ENCODE assay signal across 8 cellular contexts in genomic region chr12:122203968-122204828, GRCh38. TPM values are rescaled to one million over a fixed set of nuclear protein-coding genes. Genes with fewer than 3 reads are reported as not detected.
A peak's percentile ranks its signal among the peaks of the same experiment; 100 is the strongest.
DNase-seq lines count a peak whose midpoint lies in the region; ATAC-seq and TF ChIP-seq lines count a peak whose summit lies in the region.

No MANE protein-coding gene starts in this region.

- TF ChIP-seq CTCF in KMS-11 (conservative IDR thresholded peaks at IDR 0.05; ENCODE audit: low read depth, low read length) = no peak
- TF ChIP-seq CTCF in brain microvascular endothelial cell (IDR thresholded peaks at IDR 0.05; ENCODE audit: low read depth, low read length, missing control alignments) = no peak
- TF ChIP-seq CTCF in upper lobe of right lung (IDR thresholded peaks at IDR 0.05) = no peak
- TF ChIP-seq CTCF in GM10266 (IDR thresholded peaks at IDR 0.05; ENCODE audit: control insufficient read depth, insufficient read depth, low read depth, missing control alignments) = no peak

- H4K20me1 ChIP-seq in BLaER1 (peaks cover 64% of the 10 kb centered on the region), KMS-11 (ENCODE audit: insufficient read depth) (no peaks in the 10 kb centered on the region)

- peaks cover 62% of the 10 kb centered on the region for H3K27me3 ChIP-seq in BLaER1
- H3K27me3 ChIP-seq in KMS-11 (ENCODE audit: insufficient read depth, low read depth) = no peaks in the 10 kb centered on the region
- H3K27me3 ChIP-seq in brain microvascular endothelial cell (replicated peaks) = peaks cover 16% of the 10 kb centered on the region
- H3K27me3 ChIP-seq in upper lobe of right lung = peaks cover 56% of the 10 kb centered on the region

- H3K9ac ChIP-seq in BLaER1 (peak overlapping the region; percentile 53), KMS-11 (no peak overlapping the region)

- H3K36me3 ChIP-seq in BLaER1 (peaks cover 35% of the 10 kb centered on the region), KMS-11 (ENCODE audit: insufficient read depth) (no peaks in the 10 kb centered on the region), brain microvascular endothelial cell (replicated peaks) (peaks cover 14% of the 10 kb centered on the region), upper lobe of right lung (peaks cover 21% of the 10 kb centered on the region)

- ATAC-seq in memory B cell (ENCODE audit: low read depth) (peak; percentile 41), upper lobe of right lung (peak; percentile 33), GM21786 (IDR thresholded peaks at IDR 0.05; ENCODE audit: unreplicated experiment) (no peak)

- no peak overlapping the region for H3K27ac ChIP-seq in BLaER1
- no peak overlapping the region for H3K27ac ChIP-seq in KMS-11
- H3K27ac ChIP-seq in brain microvascular endothelial cell = no peak overlapping the region
- H3K27ac ChIP-seq in upper lobe of right lung = no peak overlapping the region

- peak overlapping the region; percentile 34; the same call in 1 of the 2 replicates for H2AFZ ChIP-seq in KMS-11 (ENCODE audit: low read depth)

- H3K36me3 Mint-ChIP-seq in memory B cell = peaks cover 13% of the 10 kb centered on the region

- no peaks in the 10 kb centered on the region for H3K79me2 ChIP-seq in KMS-11 (ENCODE audit: insufficient read depth, low read depth)

- H3K4me1 ChIP-seq in BLaER1 = peaks cover 47% of the 10 kb centered on the region
- peaks cover 6% of the 10 kb centered on the region for H3K4me1 ChIP-seq in KMS-11 (ENCODE audit: low read depth, poor library complexity, severe bottlenecking)
- peaks cover 13% of the 10 kb centered on the region for H3K4me1 ChIP-seq in upper lobe of right lung

- H3K4me3 Mint-ChIP-seq in memory B cell = peak overlapping the region; percentile 57

- in situ Hi-C loops in brain microvascular endothelial cell (cut with HindIII; ENCODE audit: low pct_ligation_motif_present, low sequenced_read_pairs) = no loop called here

- DNase-seq in brain microvascular endothelial cell (no peak), memory B cell (ENCODE audit: low spot score in 2 of 2) (peak in 1 of 2 donors; percentile 55), upper lobe of right lung (peak; percentile 62), NCI-H345 (lab: John Stamatoyannopoulos, UW) (no peak), GM10266 (ENCODE audit: extremely low spot score) (no peak)

- no peak overlapping the region for H3K27ac Mint-ChIP-seq in memory B cell

- peaks cover 14% of the 10 kb centered on the region for H3K27me3 Mint-ChIP-seq in memory B cell

- H3K4me1 Mint-ChIP-seq in memory B cell = peaks cover 7% of the 10 kb centered on the region

- peak overlapping the region; percentile 69 for H3K4me3 ChIP-seq in BLaER1
- no peak overlapping the region for H3K4me3 ChIP-seq in KMS-11 (IDR thresholded peaks at IDR 0.05; ENCODE audit: insufficient read depth, low read depth, low read length)
- peak overlapping the region; percentile 53 for H3K4me3 ChIP-seq in brain microvascular endothelial cell (ENCODE audit: low read depth, low read length)
- H3K4me3 ChIP-seq in upper lobe of right lung = peak overlapping the region; percentile 64

- H3K9me3 Mint-ChIP-seq in memory B cell = no peaks in the 10 kb centered on the region

- intact Hi-C loops in upper lobe of right lung (cut with DNase I) = no loop called here

- no peaks in the 10 kb centered on the region for H3K9me3 ChIP-seq in BLaER1
- no peaks in the 10 kb centered on the region for H3K9me3 ChIP-seq in upper lobe of right lung

- H3K4me2 ChIP-seq in BLaER1 = peak overlapping the region; percentile 99
- H3K4me2 ChIP-seq in KMS-11 = 0 out of 2 replicates have a peak overlapping the region, but pooled peaks have one; percentile 29

RNA-seq across cellular contexts. Expression of gene B3GNT4, which starts 0.7 kb away (rescaled TPM):
- 0.46 TPM for total RNA-seq in upper lobe of right lung

RNA-seq across cellular contexts. Expression of gene LRRC43, which starts 21.3 kb away (rescaled TPM):
- total RNA-seq in upper lobe of right lung = not detected

RNA-seq across cellular contexts. Expression of gene DIABLO, which starts 21.7 kb away (rescaled TPM):
- 31.9 TPM for total RNA-seq in upper lobe of right lung

RNA-seq across cellular contexts. Expression of gene IL31, which starts 30.2 kb away (rescaled TPM):
- not detected for total RNA-seq in upper lobe of right lung
